Comparison of ENCODE assay signal across 1 cellular context in the genomic region with DNA sequence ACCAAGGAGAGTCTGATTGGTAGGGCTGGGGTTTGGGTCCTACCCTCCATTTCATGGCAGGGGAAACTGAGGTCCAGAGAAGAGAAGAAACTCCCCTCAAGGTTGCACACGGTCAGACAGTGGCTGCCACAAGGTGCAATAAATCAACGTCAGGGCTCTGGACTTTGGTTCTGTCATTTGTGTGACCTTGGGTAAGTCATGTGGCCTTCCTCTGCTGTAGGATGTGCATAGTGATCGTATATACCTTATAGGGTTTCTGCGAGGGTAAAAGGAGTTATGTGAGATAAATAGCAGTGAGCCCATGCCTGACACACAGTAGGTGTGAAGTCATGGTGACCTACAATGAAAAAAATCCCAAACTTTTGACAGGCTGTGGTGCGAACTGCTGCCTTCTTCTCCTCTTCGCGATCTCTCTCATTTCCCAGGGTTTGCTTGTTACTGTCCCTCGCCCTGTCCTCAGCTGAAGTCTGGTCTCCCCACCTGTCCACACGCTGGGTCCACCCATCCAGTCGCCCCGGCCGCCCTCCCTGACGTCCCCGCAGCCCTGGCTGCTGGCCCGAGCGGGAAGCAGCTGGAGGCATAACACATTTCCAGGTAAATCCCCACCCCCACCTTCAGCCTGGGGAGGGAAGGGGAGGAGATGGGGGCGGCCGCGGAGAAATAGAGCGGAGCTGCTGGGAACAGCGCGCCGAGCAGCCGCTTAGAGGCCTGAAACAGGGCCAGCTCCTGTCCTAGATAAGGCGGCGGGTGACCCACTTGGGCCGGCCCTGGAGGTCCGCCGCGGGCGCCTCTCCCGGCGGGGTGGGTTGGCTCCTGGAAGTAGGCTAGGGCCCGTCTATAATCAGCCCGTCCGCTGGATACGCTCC.
TF ChIP-seq lines count a peak whose summit lies in the region.

No MANE protein-coding gene starts in this region.

TF ChIP-seq in HepG2, 621 proteins besides CTCF, POLR2A, EP300 and RAD21 (continued from another document and continues in another):
- TF ChIP-seq, protein P1, sequence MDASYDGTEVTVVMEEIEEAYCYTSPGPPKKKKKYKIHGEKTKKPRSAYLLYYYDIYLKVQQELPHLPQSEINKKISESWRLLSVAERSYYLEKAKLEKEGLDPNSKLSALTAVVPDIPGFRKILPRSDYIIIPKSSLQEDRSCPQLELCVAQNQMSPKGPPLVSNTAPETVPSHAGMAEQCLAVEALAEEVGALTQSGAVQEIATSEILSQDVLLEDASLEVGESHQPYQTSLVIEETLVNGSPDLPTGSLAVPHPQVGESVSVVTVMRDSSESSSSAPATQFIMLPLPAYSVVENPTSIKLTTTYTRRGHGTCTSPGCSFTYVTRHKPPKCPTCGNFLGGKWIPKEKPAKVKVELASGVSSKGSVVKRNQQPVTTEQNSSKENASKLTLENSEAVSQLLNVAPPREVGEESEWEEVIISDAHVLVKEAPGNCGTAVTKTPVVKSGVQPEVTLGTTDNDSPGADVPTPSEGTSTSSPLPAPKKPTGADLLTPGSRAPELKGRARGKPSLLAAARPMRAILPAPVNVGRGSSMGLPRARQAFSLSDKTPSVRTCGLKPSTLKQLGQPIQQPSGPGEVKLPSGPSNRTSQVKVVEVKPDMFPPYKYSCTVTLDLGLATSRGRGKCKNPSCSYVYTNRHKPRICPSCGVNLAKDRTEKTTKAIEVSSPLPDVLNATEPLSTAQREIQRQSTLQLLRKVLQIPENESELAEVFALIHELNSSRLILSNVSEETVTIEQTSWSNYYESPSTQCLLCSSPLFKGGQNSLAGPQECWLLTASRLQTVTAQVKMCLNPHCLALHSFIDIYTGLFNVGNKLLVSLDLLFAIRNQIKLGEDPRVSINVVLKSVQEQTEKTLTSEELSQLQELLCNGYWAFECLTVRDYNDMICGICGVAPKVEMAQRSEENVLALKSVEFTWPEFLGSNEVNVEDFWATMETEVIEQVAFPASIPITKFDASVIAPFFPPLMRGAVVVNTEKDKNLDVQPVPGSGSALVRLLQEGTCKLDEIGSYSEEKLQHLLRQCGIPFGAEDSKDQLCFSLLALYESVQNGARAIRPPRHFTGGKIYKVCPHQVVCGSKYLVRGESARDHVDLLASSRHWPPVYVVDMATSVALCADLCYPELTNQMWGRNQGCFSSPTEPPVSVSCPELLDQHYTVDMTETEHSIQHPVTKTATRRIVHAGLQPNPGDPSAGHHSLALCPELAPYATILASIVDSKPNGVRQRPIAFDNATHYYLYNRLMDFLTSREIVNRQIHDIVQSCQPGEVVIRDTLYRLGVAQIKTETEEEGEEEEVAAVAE (CRISPR knock-in tag; IDR thresholded peaks at IDR 0.05; ENCODE audit: borderline replicate concordance), result no peak
- peak; percentile 78 for TF ChIP-seq HNF4A (CRISPR knock-in tag; IDR thresholded peaks at IDR 0.05)
- TF ChIP-seq, protein P2, sequence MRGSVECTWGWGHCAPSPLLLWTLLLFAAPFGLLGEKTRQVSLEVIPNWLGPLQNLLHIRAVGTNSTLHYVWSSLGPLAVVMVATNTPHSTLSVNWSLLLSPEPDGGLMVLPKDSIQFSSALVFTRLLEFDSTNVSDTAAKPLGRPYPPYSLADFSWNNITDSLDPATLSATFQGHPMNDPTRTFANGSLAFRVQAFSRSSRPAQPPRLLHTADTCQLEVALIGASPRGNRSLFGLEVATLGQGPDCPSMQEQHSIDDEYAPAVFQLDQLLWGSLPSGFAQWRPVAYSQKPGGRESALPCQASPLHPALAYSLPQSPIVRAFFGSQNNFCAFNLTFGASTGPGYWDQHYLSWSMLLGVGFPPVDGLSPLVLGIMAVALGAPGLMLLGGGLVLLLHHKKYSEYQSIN (CRISPR knock-in tag; IDR thresholded peaks at IDR 0.05; ENCODE audit: borderline replicate concordance), result no peak
- TF ChIP-seq ARNT (IDR thresholded peaks at IDR 0.05), result no peak
- TF ChIP-seq DNMT1 (CRISPR knock-in tag; IDR thresholded peaks at IDR 0.05), result no peak
- no peak for TF ChIP-seq CBFB (CRISPR knock-in tag; IDR thresholded peaks at IDR 0.05)
- TF ChIP-seq ZNF24 (IDR thresholded peaks at IDR 0.05), result no peak
- no peak for TF ChIP-seq MIER3 (CRISPR knock-in tag; IDR thresholded peaks at IDR 0.05; ENCODE audit: borderline replicate concordance)
- TF ChIP-seq ZNF552 (CRISPR knock-in tag; IDR thresholded peaks at IDR 0.05; ENCODE audit: borderline replicate concordance), result no peak
- TF ChIP-seq, protein P3, sequence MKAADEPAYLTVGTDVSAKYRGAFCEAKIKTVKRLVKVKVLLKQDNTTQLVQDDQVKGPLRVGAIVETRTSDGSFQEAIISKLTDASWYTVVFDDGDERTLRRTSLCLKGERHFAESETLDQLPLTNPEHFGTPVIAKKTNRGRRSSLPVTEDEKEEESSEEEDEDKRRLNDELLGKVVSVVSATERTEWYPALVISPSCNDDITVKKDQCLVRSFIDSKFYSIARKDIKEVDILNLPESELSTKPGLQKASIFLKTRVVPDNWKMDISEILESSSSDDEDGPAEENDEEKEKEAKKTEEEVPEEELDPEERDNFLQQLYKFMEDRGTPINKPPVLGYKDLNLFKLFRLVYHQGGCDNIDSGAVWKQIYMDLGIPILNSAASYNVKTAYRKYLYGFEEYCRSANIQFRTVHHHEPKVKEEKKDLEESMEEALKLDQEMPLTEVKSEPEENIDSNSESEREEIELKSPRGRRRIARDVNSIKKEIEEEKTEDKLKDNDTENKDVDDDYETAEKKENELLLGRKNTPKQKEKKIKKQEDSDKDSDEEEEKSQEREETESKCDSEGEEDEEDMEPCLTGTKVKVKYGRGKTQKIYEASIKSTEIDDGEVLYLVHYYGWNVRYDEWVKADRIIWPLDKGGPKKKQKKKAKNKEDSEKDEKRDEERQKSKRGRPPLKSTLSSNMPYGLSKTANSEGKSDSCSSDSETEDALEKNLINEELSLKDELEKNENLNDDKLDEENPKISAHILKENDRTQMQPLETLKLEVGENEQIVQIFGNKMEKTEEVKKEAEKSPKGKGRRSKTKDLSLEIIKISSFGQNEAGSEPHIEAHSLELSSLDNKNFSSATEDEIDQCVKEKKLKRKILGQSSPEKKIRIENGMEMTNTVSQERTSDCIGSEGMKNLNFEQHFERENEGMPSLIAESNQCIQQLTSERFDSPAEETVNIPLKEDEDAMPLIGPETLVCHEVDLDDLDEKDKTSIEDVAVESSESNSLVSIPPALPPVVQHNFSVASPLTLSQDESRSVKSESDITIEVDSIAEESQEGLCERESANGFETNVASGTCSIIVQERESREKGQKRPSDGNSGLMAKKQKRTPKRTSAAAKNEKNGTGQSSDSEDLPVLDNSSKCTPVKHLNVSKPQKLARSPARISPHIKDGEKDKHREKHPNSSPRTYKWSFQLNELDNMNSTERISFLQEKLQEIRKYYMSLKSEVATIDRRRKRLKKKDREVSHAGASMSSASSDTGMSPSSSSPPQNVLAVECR (CRISPR knock-in tag; IDR thresholded peaks at IDR 0.05; ENCODE audit: borderline replicate concordance), result peak; percentile 43; the same call in 1 of the 2 replicates
- no peak for TF ChIP-seq ZNF431 (CRISPR knock-in tag; IDR thresholded peaks at IDR 0.05; ENCODE audit: borderline replicate concordance, low read depth)
- TF ChIP-seq HNF4G (IDR thresholded peaks at IDR 0.05; ENCODE audit: borderline replicate concordance, low read depth, low read length), result peak; percentile 34; the same call in 1 of the 2 replicates
- TF ChIP-seq HNF4G (CRISPR knock-in tag; IDR thresholded peaks at IDR 0.05; ENCODE audit: borderline replicate concordance, low read depth), result 0 out of 2 replicates have a peak, but pooled peaks have one; percentile 12
- TF ChIP-seq, protein P4, sequence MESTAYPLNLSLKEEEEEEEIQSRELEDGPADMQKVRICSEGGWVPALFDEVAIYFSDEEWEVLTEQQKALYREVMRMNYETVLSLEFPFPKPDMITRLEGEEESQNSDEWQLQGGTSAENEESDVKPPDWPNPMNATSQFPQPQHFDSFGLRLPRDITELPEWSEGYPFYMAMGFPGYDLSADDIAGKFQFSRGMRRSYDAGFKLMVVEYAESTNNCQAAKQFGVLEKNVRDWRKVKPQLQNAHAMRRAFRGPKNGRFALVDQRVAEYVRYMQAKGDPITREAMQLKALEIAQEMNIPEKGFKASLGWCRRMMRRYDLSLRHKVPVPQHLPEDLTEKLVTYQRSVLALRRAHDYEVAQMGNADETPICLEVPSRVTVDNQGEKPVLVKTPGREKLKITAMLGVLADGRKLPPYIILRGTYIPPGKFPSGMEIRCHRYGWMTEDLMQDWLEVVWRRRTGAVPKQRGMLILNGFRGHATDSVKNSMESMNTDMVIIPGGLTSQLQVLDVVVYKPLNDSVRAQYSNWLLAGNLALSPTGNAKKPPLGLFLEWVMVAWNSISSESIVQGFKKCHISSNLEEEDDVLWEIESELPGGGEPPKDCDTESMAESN (CRISPR knock-in tag; conservative IDR thresholded peaks at IDR 0.05), result peak; percentile 48; the same call in 1 of the 2 replicates
- TF ChIP-seq KDM5B (CRISPR knock-in tag; IDR thresholded peaks at IDR 0.05; ENCODE audit: borderline replicate concordance), result no peak
- TF ChIP-seq, protein P5, sequence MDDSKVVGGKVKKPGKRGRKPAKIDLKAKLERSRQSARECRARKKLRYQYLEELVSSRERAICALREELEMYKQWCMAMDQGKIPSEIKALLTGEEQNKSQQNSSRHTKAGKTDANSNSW (CRISPR knock-in tag; IDR thresholded peaks at IDR 0.05; ENCODE audit: borderline replicate concordance), result no peak
- TF ChIP-seq ZNF816 (CRISPR knock-in tag; IDR thresholded peaks at IDR 0.05; ENCODE audit: borderline replicate concordance), result no peak
- no peak for TF ChIP-seq NFIB (CRISPR knock-in tag; IDR thresholded peaks at IDR 0.05; ENCODE audit: borderline replicate concordance)
- no peak for TF ChIP-seq POGZ (CRISPR knock-in tag; IDR thresholded peaks at IDR 0.05)
- TF ChIP-seq ZNF547 (CRISPR knock-in tag; IDR thresholded peaks at IDR 0.05), result no peak
- TF ChIP-seq, protein P6, sequence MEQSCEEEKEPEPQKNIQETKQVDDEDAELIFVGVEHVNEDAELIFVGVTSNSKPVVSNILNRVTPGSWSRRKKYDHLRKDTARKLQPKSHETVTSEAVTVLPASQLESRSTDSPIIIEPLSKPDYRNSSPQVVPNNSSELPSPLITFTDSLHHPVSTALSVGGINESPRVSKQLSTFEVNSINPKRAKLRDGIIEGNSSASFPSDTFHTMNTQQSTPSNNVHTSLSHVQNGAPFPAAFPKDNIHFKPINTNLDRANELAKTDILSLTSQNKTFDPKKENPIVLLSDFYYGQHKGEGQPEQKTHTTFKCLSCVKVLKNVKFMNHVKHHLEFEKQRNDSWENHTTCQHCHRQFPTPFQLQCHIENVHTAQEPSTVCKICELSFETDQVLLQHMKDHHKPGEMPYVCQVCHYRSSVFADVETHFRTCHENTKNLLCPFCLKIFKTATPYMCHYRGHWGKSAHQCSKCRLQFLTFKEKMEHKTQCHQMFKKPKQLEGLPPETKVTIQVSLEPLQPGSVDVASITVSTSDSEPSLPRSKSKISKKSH (CRISPR knock-in tag; IDR thresholded peaks at IDR 0.05; ENCODE audit: borderline replicate concordance), result no peak
- no peak for TF ChIP-seq HCFC1 (IDR thresholded peaks at IDR 0.05; ENCODE audit: low read depth, low read length)
- no peak for TF ChIP-seq ZNF615 (CRISPR knock-in tag; IDR thresholded peaks at IDR 0.05; ENCODE audit: borderline replicate concordance)
- TF ChIP-seq, protein P7, sequence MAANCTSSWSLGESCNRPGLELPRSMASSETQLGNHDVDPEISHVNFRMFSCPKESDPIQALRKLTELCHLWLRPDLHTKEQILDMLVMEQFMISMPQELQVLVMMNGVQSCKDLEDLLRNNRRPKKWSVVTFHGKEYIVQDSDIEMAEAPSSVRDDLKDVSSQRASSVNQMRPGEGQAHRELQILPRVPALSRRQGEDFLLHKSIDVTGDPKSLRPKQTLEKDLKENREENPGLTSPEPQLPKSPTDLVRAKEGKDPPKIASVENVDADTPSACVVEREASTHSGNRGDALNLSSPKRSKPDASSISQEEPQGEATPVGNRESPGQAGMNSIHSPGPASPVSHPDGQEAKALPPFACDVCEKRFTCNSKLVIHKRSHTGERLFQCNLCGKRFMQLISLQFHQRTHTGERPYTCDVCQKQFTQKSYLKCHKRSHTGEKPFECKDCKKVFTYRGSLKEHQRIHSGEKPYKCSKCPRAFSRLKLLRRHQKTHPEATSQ (CRISPR knock-in tag; IDR thresholded peaks at IDR 0.05; ENCODE audit: borderline replicate concordance), result no peak
- TF ChIP-seq ZNF564 (CRISPR knock-in tag; IDR thresholded peaks at IDR 0.05), result no peak
- TF ChIP-seq U2AF2 (IDR thresholded peaks at IDR 0.05; ENCODE audit: low read depth, low read length), result no peak
- no peak for TF ChIP-seq TCF7L2 (IDR thresholded peaks at IDR 0.05; ENCODE audit: low read depth, low read length)
- TF ChIP-seq ZNF543 (CRISPR knock-in tag; IDR thresholded peaks at IDR 0.05), result no peak
- peak; percentile 100 for TF ChIP-seq HOXA5 (CRISPR knock-in tag; IDR thresholded peaks at IDR 0.05)
- TF ChIP-seq, protein P8, sequence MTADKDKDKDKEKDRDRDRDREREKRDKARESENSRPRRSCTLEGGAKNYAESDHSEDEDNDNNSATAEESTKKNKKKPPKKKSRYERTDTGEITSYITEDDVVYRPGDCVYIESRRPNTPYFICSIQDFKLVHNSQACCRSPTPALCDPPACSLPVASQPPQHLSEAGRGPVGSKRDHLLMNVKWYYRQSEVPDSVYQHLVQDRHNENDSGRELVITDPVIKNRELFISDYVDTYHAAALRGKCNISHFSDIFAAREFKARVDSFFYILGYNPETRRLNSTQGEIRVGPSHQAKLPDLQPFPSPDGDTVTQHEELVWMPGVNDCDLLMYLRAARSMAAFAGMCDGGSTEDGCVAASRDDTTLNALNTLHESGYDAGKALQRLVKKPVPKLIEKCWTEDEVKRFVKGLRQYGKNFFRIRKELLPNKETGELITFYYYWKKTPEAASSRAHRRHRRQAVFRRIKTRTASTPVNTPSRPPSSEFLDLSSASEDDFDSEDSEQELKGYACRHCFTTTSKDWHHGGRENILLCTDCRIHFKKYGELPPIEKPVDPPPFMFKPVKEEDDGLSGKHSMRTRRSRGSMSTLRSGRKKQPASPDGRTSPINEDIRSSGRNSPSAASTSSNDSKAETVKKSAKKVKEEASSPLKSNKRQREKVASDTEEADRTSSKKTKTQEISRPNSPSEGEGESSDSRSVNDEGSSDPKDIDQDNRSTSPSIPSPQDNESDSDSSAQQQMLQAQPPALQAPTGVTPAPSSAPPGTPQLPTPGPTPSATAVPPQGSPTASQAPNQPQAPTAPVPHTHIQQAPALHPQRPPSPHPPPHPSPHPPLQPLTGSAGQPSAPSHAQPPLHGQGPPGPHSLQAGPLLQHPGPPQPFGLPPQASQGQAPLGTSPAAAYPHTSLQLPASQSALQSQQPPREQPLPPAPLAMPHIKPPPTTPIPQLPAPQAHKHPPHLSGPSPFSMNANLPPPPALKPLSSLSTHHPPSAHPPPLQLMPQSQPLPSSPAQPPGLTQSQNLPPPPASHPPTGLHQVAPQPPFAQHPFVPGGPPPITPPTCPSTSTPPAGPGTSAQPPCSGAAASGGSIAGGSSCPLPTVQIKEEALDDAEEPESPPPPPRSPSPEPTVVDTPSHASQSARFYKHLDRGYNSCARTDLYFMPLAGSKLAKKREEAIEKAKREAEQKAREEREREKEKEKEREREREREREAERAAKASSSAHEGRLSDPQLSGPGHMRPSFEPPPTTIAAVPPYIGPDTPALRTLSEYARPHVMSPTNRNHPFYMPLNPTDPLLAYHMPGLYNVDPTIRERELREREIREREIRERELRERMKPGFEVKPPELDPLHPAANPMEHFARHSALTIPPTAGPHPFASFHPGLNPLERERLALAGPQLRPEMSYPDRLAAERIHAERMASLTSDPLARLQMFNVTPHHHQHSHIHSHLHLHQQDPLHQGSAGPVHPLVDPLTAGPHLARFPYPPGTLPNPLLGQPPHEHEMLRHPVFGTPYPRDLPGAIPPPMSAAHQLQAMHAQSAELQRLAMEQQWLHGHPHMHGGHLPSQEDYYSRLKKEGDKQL (CRISPR knock-in tag; IDR thresholded peaks at IDR 0.05; ENCODE audit: low read depth), result no peak
- no peak; the same call in 1 of the 2 replicates for TF ChIP-seq TBX2 (CRISPR knock-in tag; IDR thresholded peaks at IDR 0.05; ENCODE audit: borderline replicate concordance)
- peak; percentile 9; the same call in 1 of the 2 replicates for TF ChIP-seq PITX1 (CRISPR knock-in tag; IDR thresholded peaks at IDR 0.05)
